1 cellular context compared by ENCODE assay signal in the genomic region with DNA sequence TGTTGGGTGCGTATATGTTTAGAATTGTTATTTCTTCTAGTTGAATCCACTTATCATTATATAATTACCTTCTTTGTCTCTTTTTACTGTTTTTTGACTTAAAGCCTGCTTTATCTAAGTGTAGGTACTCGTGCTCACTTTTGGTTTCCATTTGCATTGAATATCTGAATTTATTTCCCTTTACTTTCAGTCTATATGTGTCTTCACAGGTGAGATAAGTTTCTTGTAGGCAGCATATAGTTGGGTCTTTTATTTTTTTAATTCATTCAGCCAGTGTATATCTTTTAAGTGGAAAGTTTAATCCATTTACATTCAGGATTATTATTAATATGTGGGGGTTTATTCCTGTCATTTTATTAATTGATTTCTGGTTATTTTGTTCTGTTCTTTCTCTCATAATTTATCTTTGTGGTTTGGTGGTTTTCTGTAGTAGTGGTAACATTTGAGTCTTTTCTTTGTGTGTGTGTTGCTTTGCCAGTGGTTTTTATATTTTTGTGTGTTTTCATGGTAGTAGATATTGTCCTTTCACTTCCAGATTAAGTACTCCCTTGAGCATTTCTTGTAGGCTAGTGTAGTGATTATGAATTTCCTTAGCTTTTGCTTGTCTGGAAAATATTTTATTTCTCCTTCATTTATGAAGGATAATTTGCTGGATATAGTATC.
A peak's percentile ranks its signal among the peaks of the same experiment; 100 is the strongest.
TF ChIP-seq lines count a peak whose summit lies in the region.

No MANE protein-coding gene starts in this region.

TF ChIP-seq in HEK293, 187 proteins besides CTCF, POLR2A, EP300 and RAD21:
- peak; percentile 14 for TF ChIP-seq SETDB1 (IDR thresholded peaks at IDR 0.05; ENCODE audit: insufficient read length, low read length)
- TF ChIP-seq BCL11A (tag by site-specific recombination; IDR thresholded peaks at IDR 0.05; ENCODE audit: low read depth): no peak
